ENCODE assay signal across 8 cellular contexts in the genomic region with DNA sequence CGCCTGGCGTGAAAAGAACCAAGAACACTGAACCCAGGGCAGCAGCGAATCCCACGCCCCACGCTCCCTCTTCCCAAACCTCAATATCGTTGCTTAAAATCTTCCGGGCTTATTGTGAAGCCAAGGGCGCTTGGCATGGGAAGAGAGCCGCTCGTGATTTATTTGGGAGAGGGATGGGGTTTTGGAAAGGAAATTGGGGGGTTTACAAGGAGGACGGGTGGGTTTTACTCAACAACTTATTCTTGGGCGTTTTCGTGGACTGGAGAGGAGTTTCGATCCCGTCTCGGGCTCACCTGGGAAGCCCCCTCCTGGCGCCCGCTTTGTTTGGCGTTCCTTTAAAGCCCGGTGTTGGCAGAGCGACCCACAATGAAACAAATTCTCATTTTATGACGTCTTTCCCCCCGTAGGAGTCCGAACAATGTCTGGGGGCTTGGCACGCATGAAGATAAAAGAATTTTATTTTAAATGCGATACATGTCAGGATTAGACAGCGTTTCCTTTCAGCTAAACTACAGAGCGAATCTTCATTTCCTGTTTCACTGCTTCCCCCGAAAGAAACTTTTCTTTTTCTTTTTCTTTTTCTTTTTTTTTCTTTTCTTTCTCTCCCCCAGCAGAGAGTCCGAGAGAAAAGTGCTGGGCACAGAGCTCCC.
DNase-seq lines count a peak whose midpoint lies in the region; ATAC-seq and TF ChIP-seq lines count a peak whose summit lies in the region.

No MANE protein-coding gene starts in this region.

- no peaks in the 10 kb centered on the region for H3K36me3 ChIP-seq in CD8-positive, alpha-beta T cell (ENCODE audit: insufficient read depth, low read length)
- H3K36me3 ChIP-seq in RWPE2 (ENCODE audit: low read depth) (no peaks in the 10 kb centered on the region), iPS DF 6.9 (ENCODE audit: control insufficient read depth, insufficient read depth, low read length) (no peaks in the 10 kb centered on the region)

- peak overlapping the region; percentile 85 for H3K4me3 Mint-ChIP-seq in CD8-positive, alpha-beta T cell
- peak overlapping the region; percentile 89 to 92 for H3K4me3 Mint-ChIP-seq in stimulated activated naive CD8-positive, alpha-beta T cell treated with anti-CD3 and anti-CD28 coated beads, Interleukin-15, amount 100 ng/mL, for 72 hours

- H3K27ac ChIP-seq in CD8-positive, alpha-beta T cell (ENCODE audit: low read depth, low read length): peak overlapping the region; percentile 14
- H3K27ac ChIP-seq in RWPE2 (ENCODE audit: poor library complexity, severe bottlenecking) (no peak overlapping the region), iPS DF 6.9 (ENCODE audit: low read length) (no peak overlapping the region)

- H3K27me3 ChIP-seq in CD8-positive, alpha-beta T cell (ENCODE audit: insufficient read depth, low read length): peaks cover 31% of the 10 kb centered on the region
- H3K27me3 ChIP-seq in RWPE2 (ENCODE audit: insufficient read depth, poor library complexity, severe bottlenecking) (peaks cover 22% of the 10 kb centered on the region), iPS DF 6.9 (ENCODE audit: control insufficient read depth, insufficient read depth, low read length) (no peaks in the 10 kb centered on the region)

- H3K9me3 ChIP-seq in CD8-positive, alpha-beta T cell (ENCODE audit: low read length): no peaks in the 10 kb centered on the region
- H3K9me3 ChIP-seq in RWPE2 (ENCODE audit: severe bottlenecking): no peaks in the 10 kb centered on the region
- no peaks in the 10 kb centered on the region for H3K9me3 ChIP-seq in iPS DF 6.9 (ENCODE audit: control insufficient read depth, insufficient read depth, low read length)

- peak in 1 of 7 experiments; percentile 22 for DNase-seq in CD8-positive, alpha-beta T cell
- no peak for DNase-seq in RWPE2 (ENCODE audit: low spot score)
- no peak for DNase-seq in iPS DF 6.9 (ENCODE audit: low read depth, low spot score)
- DNase-seq in stimulated activated naive CD8-positive, alpha-beta T cell treated with anti-CD3 and anti-CD28 coated beads, Interleukin-15, amount 100 ng/mL, for 72 hours: no peak
- no peak for DNase-seq in effector CD4-positive, alpha-beta T cell
- DNase-seq in activated CD4-positive, alpha-beta T cell treated with anti-CD3 and anti-CD28 coated beads, Interleukin-2, amount 50 U/mL, for 48 hours: no peak
- no peak for DNase-seq in HT-29 (ENCODE audit: low spot score)

- H3K9me3 Mint-ChIP-seq in CD8-positive, alpha-beta T cell: no peaks in the 10 kb centered on the region
- H3K9me3 Mint-ChIP-seq in stimulated activated naive CD8-positive, alpha-beta T cell treated with anti-CD3 and anti-CD28 coated beads, Interleukin-15, amount 100 ng/mL, for 72 hours: no peaks in the 10 kb centered on the region

- no CpG with 5 or more reads among the region's 30 CpGs for WGBS in iPS DF 6.9 (ENCODE audit: insufficient coverage, insufficient read length)

- ATAC-seq in CD8-positive, alpha-beta T cell: peak; percentile 41
- peak; percentile 17 for ATAC-seq in GM21528 (IDR thresholded peaks at IDR 0.05; ENCODE audit: low FRiP score, unreplicated experiment)
- no peak; the same call in 2 of the 3 replicates for ATAC-seq in RWPE2 (ENCODE audit: low read depth)
- peak; percentile 21 for ATAC-seq in stimulated activated naive CD8-positive, alpha-beta T cell treated with anti-CD3 and anti-CD28 coated beads, Interleukin-15, amount 100 ng/mL, for 72 hours

- H3K27ac Mint-ChIP-seq in CD8-positive, alpha-beta T cell: peak overlapping the region; percentile 23
- H3K27ac Mint-ChIP-seq in stimulated activated naive CD8-positive, alpha-beta T cell treated with anti-CD3 and anti-CD28 coated beads, Interleukin-15, amount 100 ng/mL, for 72 hours: peak overlapping the region; percentile 21 to 77

- TF ChIP-seq CTCF in CD8-positive, alpha-beta T cell (IDR thresholded peaks at IDR 0.05): no peak
- no peak for TF ChIP-seq CTCF in RWPE2 (IDR thresholded peaks at IDR 0.05; ENCODE audit: poor library complexity, severe bottlenecking)

- POLR2A ChIA-PET in CD8-positive, alpha-beta T cell (lab: Charles Lee): interaction anchor here (0.7 to 0.9 kb wide), 2 partner anchors 87 to 544 kb away, joined by 3 read pairs; no protein-coding TSS in a partner anchor

- intact Hi-C loops in CD8-positive, alpha-beta T cell (cut with DNase I, micrococcal nuclease): loop anchor here (2.0 to 5.0 kb wide), 8 partner anchors 36 to 1439 kb away; no protein-coding TSS in a partner anchor

- CTCF ChIA-PET in CD8-positive, alpha-beta T cell (lab: Charles Lee): interaction anchor here (0.6 to 4.3 kb wide), 5 partner anchors 45 to 1435 kb away, joined by 3 to 50 read pairs (median 4); no protein-coding TSS in a partner anchor

- no peaks in the 10 kb centered on the region for H3K36me3 Mint-ChIP-seq in CD8-positive, alpha-beta T cell

- H3K4me1 Mint-ChIP-seq in CD8-positive, alpha-beta T cell (ENCODE audit: low read depth): peaks cover 19% of the 10 kb centered on the region
- peaks cover 15% of the 10 kb centered on the region for H3K4me1 Mint-ChIP-seq in stimulated activated naive CD8-positive, alpha-beta T cell treated with anti-CD3 and anti-CD28 coated beads, Interleukin-15, amount 100 ng/mL, for 72 hours

- H3K27me3 Mint-ChIP-seq in CD8-positive, alpha-beta T cell (ENCODE audit: low read depth): peaks cover 62% of the 10 kb centered on the region
- H3K27me3 Mint-ChIP-seq in stimulated activated naive CD8-positive, alpha-beta T cell treated with anti-CD3 and anti-CD28 coated beads, Interleukin-15, amount 100 ng/mL, for 72 hours: peaks cover 92% of the 10 kb centered on the region

- peaks cover 16% of the 10 kb centered on the region for H3K4me1 ChIP-seq in CD8-positive, alpha-beta T cell (ENCODE audit: insufficient read depth, low read length)
- H3K4me1 ChIP-seq in RWPE2 (ENCODE audit: insufficient read depth, poor library complexity, severe bottlenecking) (peaks cover 14% of the 10 kb centered on the region), iPS DF 6.9 (ENCODE audit: control insufficient read depth, insufficient read depth, low read length) (0 out of 2 replicates have a peak, but pooled peaks cover 1% of the 10 kb centered on the region)

- peak overlapping the region; percentile 60 for H3K4me3 ChIP-seq in CD8-positive, alpha-beta T cell (ENCODE audit: low read depth, low read length)
- H3K4me3 ChIP-seq in RWPE2 (ENCODE audit: severe bottlenecking) (peak overlapping the region; percentile 27), iPS DF 6.9 (ENCODE audit: low read length) (peak overlapping the region; percentile 33; the same call in 1 of the 2 replicates)
